In genomic region chr10:6237189-6237496, GRCh38 we compare ENCODE assay signal across 20 cellular contexts. TPM values are rescaled to one million over a fixed set of nuclear protein-coding genes. Genes with fewer than 3 reads are reported as not detected.
DNase-seq lines count a peak whose midpoint lies in the region; ATAC-seq, FAIRE-seq and TF ChIP-seq lines count a peak whose summit lies in the region.
"Had no signal": no experiment of that assay in that cellular context is flagged by ENCODE, and none has a peak within 500 bp of the region (broad histone marks: within the 10 kb centered on the region; RNA-seq: fewer than 3 reads in every experiment).

No MANE protein-coding gene starts in this region.

- no peak overlapping the region for H2AFZ ChIP-seq in OCI-LY1 (ENCODE audit: low read length)
- H2AFZ ChIP-seq in H1 (ENCODE audit: low read length), result no peak overlapping the region

- H3K9me3 ChIP-seq in cardiac muscle cell (ENCODE audit: low read depth) (no peaks in the 10 kb centered on the region), OCI-LY1 (ENCODE audit: low read length) (no peaks in the 10 kb centered on the region), H1 (ENCODE audit: insufficient read depth in 2 of 2, low read depth in 1 of 2, low read length in 1 of 2) (no peaks in the 10 kb centered on the region), small intestine (ENCODE audit: control insufficient read depth, low read depth) (no peaks in the 10 kb centered on the region)

- H3K79me2 ChIP-seq in OCI-LY1 (ENCODE audit: insufficient read depth, low read length) (no peaks in the 10 kb centered on the region), H1 (ENCODE audit: control insufficient read depth in 1 of 2, insufficient read depth in 2 of 2, low read length in 2 of 2) (no peaks in the 10 kb centered on the region)

- no peak overlapping the region for H3K23ac ChIP-seq in H1 (ENCODE audit: insufficient read length)

- H2AK5ac ChIP-seq in H1 (ENCODE audit: low read depth, low read length), result no peak overlapping the region

- no peak overlapping the region for H4K91ac ChIP-seq in H1 (replicated peaks; ENCODE audit: insufficient read length, low read length)

- TF ChIP-seq CTCF in cardiac muscle cell (IDR thresholded peaks at IDR 0.05; ENCODE audit: low read depth, low read length), result no peak
- TF ChIP-seq CTCF in OCI-LY1 (IDR thresholded peaks at IDR 0.05; ENCODE audit: low read length), result no peak
- no peak for TF ChIP-seq CTCF in H1 (IDR thresholded peaks at IDR 0.05; ENCODE audit: control extremely low read depth in 1 of 3, insufficient read depth in 1 of 3, low read depth in 1 of 3, low read length in 3 of 3)

- no peak overlapping the region for H2BK120ac ChIP-seq in H1 (replicated peaks; ENCODE audit: low read depth, low read length)

- no peak overlapping the region for H3K14ac ChIP-seq in H1 (ENCODE audit: insufficient read length)

- H4K20me1 ChIP-seq in OCI-LY1 (ENCODE audit: insufficient read depth, low read length) (no peaks in the 10 kb centered on the region), H1 (replicated peaks in 1 of 2; ENCODE audit: control insufficient read depth in 1 of 2, insufficient read depth in 2 of 2, low read length in 2 of 2) (no peaks in the 10 kb centered on the region)

- H3K79me1 ChIP-seq in H1 (ENCODE audit: low read depth, low read length), result no peaks in the 10 kb centered on the region; the same call in 1 of the 2 replicates

- H3K4ac ChIP-seq in H1 (replicated peaks; ENCODE audit: insufficient read length, low read depth, low read length), result no peak overlapping the region

- no peak for TF ChIP-seq RAD21 in H1 (IDR thresholded peaks at IDR 0.05 in 1 of 2, conservative IDR thresholded peaks at IDR 0.05 in 1 of 2; ENCODE audit: low read depth in 2 of 2, low read length in 2 of 2)

- peaks cover 27% of the 10 kb centered on the region for H3K36me3 ChIP-seq in cardiac muscle cell
- H3K36me3 ChIP-seq in OCI-LY1 (ENCODE audit: insufficient read depth, low read length), result peaks cover 40% of the 10 kb centered on the region
- H3K36me3 ChIP-seq in H1 (ENCODE audit: control insufficient read depth in 2 of 4, insufficient read depth in 4 of 4, low read length in 3 of 4), result peaks cover 6 to 19% (median 11%) of the 10 kb centered on the region in 4 experiments; a peak in 5 of 8 replicates
- peaks cover 10 to 15% of the 10 kb centered on the region in 2 donors for H3K36me3 ChIP-seq in small intestine (ENCODE audit: control insufficient read depth in 2 of 2, insufficient read depth in 2 of 2, low read length in 2 of 2)

- POLR2A ChIA-PET in H1 (lab: Charles Lee; ENCODE audit: partially characterized antibody), result interaction anchor here (1.1 to 4.3 kb wide), 2 partner anchors 20 to 35 kb away, joined by 3 to 13 read pairs; partner anchors contain the start of gene PFKFB3

- H2BK5ac ChIP-seq in H1 (ENCODE audit: low read depth, low read length), result no peak overlapping the region

- no peak for TF ChIP-seq POLR2A in H1 (IDR thresholded peaks at IDR 0.05; ENCODE audit: control extremely low read depth in 1 of 2, low read depth in 2 of 2, low read length in 2 of 2)

- H3K9ac ChIP-seq in OCI-LY1 (ENCODE audit: low read length) (no peak overlapping the region), H1 (replicated peaks in 1 of 4; ENCODE audit: extremely low read depth in 1 of 4, low read depth in 3 of 4, low read length in 3 of 4) (no peak overlapping the region)

- H3K18ac ChIP-seq in H1 (ENCODE audit: extremely low read depth, low read length), result no peak overlapping the region

- DNase-seq in cardiac muscle cell (ENCODE audit: low read depth in 1 of 2, low spot score in 1 of 2) (no peak), cardiac septum (ENCODE audit: low spot score) (no peak), H1 (ENCODE audit: low read depth in 1 of 2, low spot score in 2 of 2) (no peak), cortex of kidney (lab: John Stamatoyannopoulos, UW) (no peak), small intestine (no peak)
- DNase-seq: COR-L47, HCEC 1CT, Karpas-422, MM.1S, NCI-H1105 treated with DMSO at 0.1 percent for 48 hours, NCI-H187, NCI-H446 treated with DMSO at 0.1 percent for 48 hours, NCI-H82, SHP77 treated with DMSO at 0.1 percent for 48 hours had no signal

- no peak overlapping the region for H2BK20ac ChIP-seq in H1 (ENCODE audit: low read length)

- no peak overlapping the region for H3K4me2 ChIP-seq in OCI-LY1 (ENCODE audit: low read length)
- no peak overlapping the region for H3K4me2 ChIP-seq in H1 (ENCODE audit: insufficient read depth in 1 of 2, low read depth in 2 of 2, low read length in 2 of 2)

- FAIRE-seq in H1 (lab: Jason Lieb, UNC) (no peak), small intestine (lab: Jason Lieb, UNC) (no peak)
- FAIRE-seq: GM12878, GM18507, HepG2, RCC 7860 had no signal

- H3K27ac ChIP-seq in cardiac muscle cell (peak overlapping the region; percentile 0), OCI-LY1 (ENCODE audit: low read depth, low read length, poor library complexity, severe bottlenecking) (peak overlapping the region; percentile 24), H1 (ENCODE audit: low read depth, low read length) (peak overlapping the region; percentile 25; the same call in 1 of the 2 replicates), small intestine (ENCODE audit: low read depth in 1 of 2, low read length in 1 of 2) (no peak overlapping the region)

- 89% methylated on average over 10 of the region's 10 CpGs; no CpG with 5 or more reads in 1 of the 2 experiments for WGBS in H1 (ENCODE audit: extremely low coverage in 1 of 2, insufficient coverage in 1 of 2, insufficient read length in 1 of 2, insufficient replicate concordance in 2 of 2, low coverage in 1 of 2, low lambda C conversion rate in 2 of 2, missing lambda C conversion rate in 1 of 2), 2 experiments
- WGBS in small intestine, 3 donors, result 93 to 95% (median 95%) methylated on average over 10 of the region's 10 CpGs

- H3K4me3 ChIP-seq in cardiac muscle cell (no peak overlapping the region), OCI-LY1 (ENCODE audit: low read depth, low read length, poor library complexity, severe bottlenecking) (no peak overlapping the region), H1 (ENCODE audit: extremely low read depth in 1 of 4, insufficient read depth in 2 of 4, low read depth in 3 of 4, low read length in 4 of 4) (no peak overlapping the region), small intestine (ENCODE audit: low read depth in 1 of 2, low read length in 2 of 2) (no peak overlapping the region)
- H3K4me3 ChIP-seq: GM12878 had no signal

- no peaks in the 10 kb centered on the region for H3F3A ChIP-seq in OCI-LY1 (ENCODE audit: insufficient read depth, low read length)

- intact Hi-C loops in cardiac septum (cut with DNase I), result no loop called here

- no peak overlapping the region for H2BK15ac ChIP-seq in H1 (ENCODE audit: low read length)

- H4K5ac ChIP-seq in H1 (ENCODE audit: insufficient read length, low read depth, low read length), result no peak overlapping the region

- CTCF ChIA-PET in H1 (lab: Charles Lee; ENCODE audit: partially characterized antibody), result interaction anchor here (1.0 to 6.0 kb wide), 4 partner anchors 14 to 164 kb away, joined by 3 to 38 read pairs (median 4); partner anchors contain the start of gene PFKFB3

- H3K4me1 ChIP-seq in cardiac muscle cell (ENCODE audit: low read depth) (no peaks in the 10 kb centered on the region), OCI-LY1 (ENCODE audit: insufficient read depth, low read length, severe bottlenecking) (no peaks in the 10 kb centered on the region), H1 (replicated peaks in 1 of 4; ENCODE audit: control insufficient read depth in 3 of 4, insufficient read depth in 4 of 4, low read length in 3 of 4) (no peaks in the 10 kb centered on the region), small intestine (ENCODE audit: control insufficient read depth in 2 of 2, insufficient read depth in 1 of 2, low read depth in 1 of 2, low read length in 1 of 2) (no peaks in the 10 kb centered on the region)

- no peak overlapping the region for H3K56ac ChIP-seq in H1 (replicated peaks; ENCODE audit: insufficient read length, low read depth, low read length)

- ATAC-seq in GM21619 (IDR thresholded peaks at IDR 0.05; ENCODE audit: unreplicated experiment), result no peak
- ATAC-seq: GM12878, HepG2 had no signal

- no peaks in the 10 kb centered on the region for H3K9me2 ChIP-seq in OCI-LY1 (ENCODE audit: low read depth, low read length)

- no peak overlapping the region for H4K8ac ChIP-seq in H1 (ENCODE audit: extremely low read depth, insufficient read depth, low read length)

- H2BK12ac ChIP-seq in H1 (ENCODE audit: low read depth, low read length), result no peak overlapping the region

- no peak for TF ChIP-seq EP300 in H1 (IDR thresholded peaks at IDR 0.05; ENCODE audit: borderline replicate concordance in 1 of 2, low read depth in 2 of 2, low read length in 2 of 2)

- no peaks in the 10 kb centered on the region for H3K27me3 ChIP-seq in cardiac muscle cell
- H3K27me3 ChIP-seq in OCI-LY1 (ENCODE audit: insufficient read depth, low read length), result no peaks in the 10 kb centered on the region
- H3K27me3 ChIP-seq in H1 (replicated peaks in 1 of 4; ENCODE audit: control insufficient read depth in 3 of 4, extremely low read depth in 1 of 4, insufficient read depth in 3 of 4, low read length in 3 of 4), result no peaks in the 10 kb centered on the region
- H3K27me3 ChIP-seq in small intestine (ENCODE audit: control insufficient read depth in 2 of 2, insufficient read depth in 2 of 2, low read length in 2 of 2), result no peaks in the 10 kb centered on the region

- H3K23me2 ChIP-seq in H1 (ENCODE audit: low read depth, low read length), result no peaks in the 10 kb centered on the region

TF ChIP-seq in H1, 55 proteins besides CTCF, POLR2A, EP300 and RAD21 (continues in another document):
- TF ChIP-seq CBX5 (IDR thresholded peaks at IDR 0.05; ENCODE audit: low read depth, low read length), result no peak
- TF ChIP-seq SP2 (IDR thresholded peaks at IDR 0.05; ENCODE audit: low read length), result no peak
- TF ChIP-seq YY1 (IDR thresholded peaks at IDR 0.05; ENCODE audit: low read depth, low read length), result no peak
- TF ChIP-seq GTF2F1 (IDR thresholded peaks at IDR 0.05; ENCODE audit: borderline replicate concordance, low read depth, low read length), result no peak
- no peak for TF ChIP-seq TAF7 (optimal IDR thresholded peaks at IDR 0.05; ENCODE audit: borderline replicate concordance, low read depth, low read length)
- TF ChIP-seq SAP30 (IDR thresholded peaks at IDR 0.05; ENCODE audit: insufficient read depth, insufficient replicate concordance, low read length), result no peak

RNA-seq across cellular contexts. Expression of gene PFKFB3, which starts 34.4 kb away (rescaled TPM):
- total RNA-seq in cardiac muscle cell (47.6 and 55.8 TPM in 2 replicates), cardiac septum (13.8 TPM)
- polyA plus RNA-seq in cardiac muscle cell (37.1 and 47.6 TPM in 2 replicates), H1 (2011; rRNA removed) (15.6 and 27.5 TPM in 2 replicates), small intestine (10 to 100 TPM; 10.1 to 28.4 (median 17.0) TPM)
- 27.3 and 32.0 TPM in 2 replicates for total RNA-seq in H1 (2021; fragmentation: NEBNext Ultra II Directional; extraction: Animal tissue kit (Norgen Biotek cat#: 25700))
- polyA plus RNA-seq in H1 (2011; cell fraction: cytosol; rRNA removed), result 16.8 TPM
- 47.6 TPM for polyA plus RNA-seq in H1 (2011; cell fraction: nucleus; rRNA removed)
- 18.4 to 25.7 TPM (median 22.3 TPM) in 4 replicates for polyA plus RNA-seq in H1 (2012, experiment 1 of 2)
- polyA plus RNA-seq in H1 (2012, experiment 2 of 2), result 11.8 TPM
- 11.7 TPM for polyA plus RNA-seq in H1 (2013, experiment 1 of 2)
- polyA plus RNA-seq in H1 (2013, experiment 2 of 2), result 11.3 TPM
- 28.8 and 34.1 TPM in 2 replicates for polyA minus RNA-seq in H1 (2011; rRNA and poly(A)+ RNA removed)
- 15.3 TPM for polyA minus RNA-seq in H1 (2011; cell fraction: cytosol; rRNA and poly(A)+ RNA removed)
- polyA minus RNA-seq in H1 (2011; cell fraction: nucleus; rRNA and poly(A)+ RNA removed), result 55.3 TPM

Comparison
In these comparisons a context has a peak if more than half of its experiments do, and no peak if none do; other contexts are left out.
1. H3K27ac ChIP-seq: peak in cardiac muscle cell (single experiment), OCI-LY1 (single experiment) and H1 (single experiment); none in small intestine (0 of 2).